In genomic region chr14:101915871-101916815, GRCh38 we compare ENCODE assay signal across 1 cellular context.
TF ChIP-seq lines count a peak whose summit lies in the region.

No MANE protein-coding gene starts in this region.

TF ChIP-seq in K562, 482 proteins besides CTCF, POLR2A, EP300 and RAD21 (continued from another document):
- TF ChIP-seq, protein P1, sequence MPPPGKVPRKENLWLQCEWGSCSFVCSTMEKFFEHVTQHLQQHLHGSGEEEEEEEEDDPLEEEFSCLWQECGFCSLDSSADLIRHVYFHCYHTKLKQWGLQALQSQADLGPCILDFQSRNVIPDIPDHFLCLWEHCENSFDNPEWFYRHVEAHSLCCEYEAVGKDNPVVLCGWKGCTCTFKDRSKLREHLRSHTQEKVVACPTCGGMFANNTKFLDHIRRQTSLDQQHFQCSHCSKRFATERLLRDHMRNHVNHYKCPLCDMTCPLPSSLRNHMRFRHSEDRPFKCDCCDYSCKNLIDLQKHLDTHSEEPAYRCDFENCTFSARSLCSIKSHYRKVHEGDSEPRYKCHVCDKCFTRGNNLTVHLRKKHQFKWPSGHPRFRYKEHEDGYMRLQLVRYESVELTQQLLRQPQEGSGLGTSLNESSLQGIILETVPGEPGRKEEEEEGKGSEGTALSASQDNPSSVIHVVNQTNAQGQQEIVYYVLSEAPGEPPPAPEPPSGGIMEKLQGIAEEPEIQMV (tag; conservative IDR thresholded peaks at IDR 0.05; ENCODE audit: low read depth) = no peak
- TF ChIP-seq LCOR (CRISPR knock-in tag; IDR thresholded peaks at IDR 0.05) (no peak), RBM22 (IDR thresholded peaks at IDR 0.05; ENCODE audit: low read depth, low read length, poor library complexity, severe bottlenecking) (peak; percentile 74)
